35 cellular contexts compared by ENCODE assay signal in the genomic region with DNA sequence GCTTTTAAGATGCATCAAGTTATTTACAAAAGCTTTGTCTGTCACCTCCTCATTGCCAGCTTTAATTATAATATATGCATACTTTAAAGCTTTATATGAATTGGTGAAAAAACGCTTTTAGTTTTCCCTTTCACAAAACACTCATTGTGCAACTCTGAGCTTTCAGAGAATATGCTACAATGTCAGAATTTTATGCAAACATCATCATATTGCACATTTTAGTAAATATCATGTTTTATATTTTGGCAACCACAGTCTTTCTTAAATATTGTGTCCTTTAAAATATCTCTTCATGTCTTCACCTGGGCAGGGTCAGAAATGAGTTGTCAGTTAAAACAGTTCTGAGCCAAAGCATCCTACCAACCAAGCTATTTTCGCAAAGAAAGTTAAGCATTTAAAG.
"Had no signal": no experiment of that assay in that cellular context is flagged by ENCODE, and none has a peak within 500 bp of the region (broad histone marks: within the 10 kb centered on the region; RNA-seq: fewer than 3 reads in every experiment).

No MANE protein-coding gene starts in this region.

- H3K36me3 ChIP-seq: MG63 had no signal

- H3K9me3 ChIP-seq: MG63 had no signal

- H3K4me3 ChIP-seq: MG63 had no signal

- H3K27me3 ChIP-seq: MG63 had no signal

- DNase-seq: Karpas-422, Kasumi-1, MG63, MM.1S, MV-4-11, NCI-H1048, NCI-H1092, NCI-H1092 treated with DMSO at 0.1 percent for 48 hours, NCI-H1105, NCI-H1105 treated with DMSO at 0.1 percent for 48 hours, NCI-H1417, NCI-H1417 treated with DMSO at 0.1 percent for 48 hours, NCI-H1436, NCI-H1436 treated with DMSO at 0.1 percent for 48 hours, NCI-H146, NCI-H1694, NCI-H1694 treated with DMSO at 0.1 percent for 48 hours, NCI-H187, NCI-H187 treated with DMSO at 0.1 percent for 48 hours, NCI-H1930, NCI-H2029, NCI-H2029 treated with DMSO at 0.1 percent for 48 hours, NCI-H2081, NCI-H2081 treated with DMSO at 0.1 percent for 48 hours, NCI-H2107, NCI-H2171, NCI-H2171 treated with DMSO at 0.1 percent for 48 hours, NCI-H2227 treated with DMSO at 0.1 percent for 48 hours, NCI-H226, NCI-H345, NCI-H446, NCI-H446 treated with DMSO at 0.1 percent for 48 hours, NCI-H510A, NCI-H510A treated with DMSO at 0.1 percent for 48 hours, NCI-H524 had no signal
